In genomic region chr1:226738421-226738994, GRCh38 we compare ENCODE assay signal across 8 cellular contexts. TPM values are rescaled to one million over a fixed set of nuclear protein-coding genes. Genes with fewer than 3 reads are reported as not detected.
A peak's percentile ranks its signal among the peaks of the same experiment; 100 is the strongest.
DNase-seq lines count a peak whose midpoint lies in the region; ATAC-seq and TF ChIP-seq lines count a peak whose summit lies in the region.

No MANE protein-coding gene starts in this region.

- no peaks in the 10 kb centered on the region for H3K27me3 ChIP-seq in muscle layer of colon (ENCODE audit: control insufficient read depth in 1 of 2, insufficient read depth in 2 of 2, low read length in 2 of 2)

- peaks cover 41% of the 10 kb centered on the region for H3K4me1 ChIP-seq in muscle layer of colon (ENCODE audit: insufficient read depth, low read length)

- intact Hi-C loops in activated CD4-positive, alpha-beta memory T cell treated with anti-CD3 and anti-CD28 coated beads for 36 hours (cut with micrococcal nuclease) = loop anchor here (2.0 to 10.0 kb wide), 4 partner anchors 104 to 1346 kb away; partner anchors contain the start of genes ARF1 and PARP1

- H3K27ac Mint-ChIP-seq in activated CD4-positive, alpha-beta memory T cell treated with anti-CD3 and anti-CD28 coated beads for 36 hours = peak overlapping the region; percentile 94

- peak overlapping the region; percentile 98 for H3K27ac ChIP-seq in muscle layer of colon (ENCODE audit: low read depth, low read length)

- H3K4me3 Mint-ChIP-seq in activated CD4-positive, alpha-beta memory T cell treated with anti-CD3 and anti-CD28 coated beads for 36 hours = peak overlapping the region; percentile 89

- peaks cover 36% of the 10 kb centered on the region for H3K36me3 Mint-ChIP-seq in activated CD4-positive, alpha-beta memory T cell treated with anti-CD3 and anti-CD28 coated beads for 36 hours

- ATAC-seq in GM19023 (IDR thresholded peaks at IDR 0.05; ENCODE audit: unreplicated experiment) = peak; percentile 30

- H3K9me3 ChIP-seq in muscle layer of colon (ENCODE audit: low read length) = no peaks in the 10 kb centered on the region

- TF ChIP-seq POLR2A in erythroblast (IDR thresholded peaks at IDR 0.05; ENCODE audit: low read length) = no peak

- H3K4me3 ChIP-seq in muscle layer of colon (ENCODE audit: low read depth in 1 of 2, low read length in 2 of 2) = peak overlapping the region; percentile 61 to 92

- no peaks in the 10 kb centered on the region for H3K27me3 Mint-ChIP-seq in activated CD4-positive, alpha-beta memory T cell treated with anti-CD3 and anti-CD28 coated beads for 36 hours

- peak; percentile 64 for DNase-seq in CD1c-positive myeloid dendritic cell (ENCODE audit: extremely low spot score)
- peak; percentile 10 for DNase-seq in LHCN-M2 (ENCODE audit: low read depth)
- DNase-seq in activated CD4-positive, alpha-beta memory T cell treated with anti-CD3 and anti-CD28 coated beads for 36 hours = peak; percentile 51
- DNase-seq in erythroblast (lab: John Stamatoyannopoulos, UW) = peak; percentile 57 to 60
- peak; percentile 51 for DNase-seq in ureter (ENCODE audit: low spot score)
- DNase-seq in cortex of kidney (lab: John Stamatoyannopoulos, UW) = no peak

- H3K9ac ChIP-seq in muscle layer of colon (ENCODE audit: low read length) = peak overlapping the region; percentile 99

- peaks cover 20% of the 10 kb centered on the region for H3K36me3 ChIP-seq in muscle layer of colon (ENCODE audit: insufficient read depth, low read length)

- CTCF ChIA-PET in activated CD4-positive, alpha-beta memory T cell treated with anti-CD3 and anti-CD28 coated beads for 36 hours (lab: Charles Lee) = interaction anchor here (0.8 to 3.0 kb wide), 9 partner anchors 11 to 105 kb away, joined by 3 to 13 read pairs (median 4); no protein-coding TSS in a partner anchor

- POLR2A ChIA-PET in activated CD4-positive, alpha-beta memory T cell treated with anti-CD3 and anti-CD28 coated beads for 36 hours (lab: Charles Lee) = interaction anchor here (0.7 to 2.6 kb wide), 7 partner anchors 24 to 105 kb away, joined by 3 to 10 read pairs (median 4); no protein-coding TSS in a partner anchor

- H3K9me3 Mint-ChIP-seq in activated CD4-positive, alpha-beta memory T cell treated with anti-CD3 and anti-CD28 coated beads for 36 hours = no peaks in the 10 kb centered on the region

- H3K4me1 Mint-ChIP-seq in activated CD4-positive, alpha-beta memory T cell treated with anti-CD3 and anti-CD28 coated beads for 36 hours (ENCODE audit: low read depth) = peaks cover 44% of the 10 kb centered on the region

RNA-seq across cellular contexts. Expression of gene ITPKB, which starts 0.6 kb away (rescaled TPM):
- total RNA-seq in LHCN-M2 (2014; rRNA removed) (0.19 and 0.40 TPM in 2 replicates), ureter (29.4 TPM)
- polyA plus RNA-seq in LHCN-M2 (2012) = 0.35 TPM
- 10 to 100 TPM; 37.5 to 38.5 TPM for total RNA-seq in activated CD4-positive, alpha-beta memory T cell treated with anti-CD3 and anti-CD28 coated beads for 36 hours

Comparison
In these comparisons a context has a peak if more than half of its experiments do, and no peak if none do; other contexts are left out.
1. RNA of gene ITPKB, which starts 0.6 kb away (total RNA-seq): 37.5 to 38.5 TPM in activated CD4-positive, alpha-beta memory T cell treated with anti-CD3 and anti-CD28 coated beads for 36 hours and 29.4 TPM in ureter (single experiment); 0.19 to 0.40 TPM in LHCN-M2; every median in the first group is over 10 times any median in the second.